In the genomic region with DNA sequence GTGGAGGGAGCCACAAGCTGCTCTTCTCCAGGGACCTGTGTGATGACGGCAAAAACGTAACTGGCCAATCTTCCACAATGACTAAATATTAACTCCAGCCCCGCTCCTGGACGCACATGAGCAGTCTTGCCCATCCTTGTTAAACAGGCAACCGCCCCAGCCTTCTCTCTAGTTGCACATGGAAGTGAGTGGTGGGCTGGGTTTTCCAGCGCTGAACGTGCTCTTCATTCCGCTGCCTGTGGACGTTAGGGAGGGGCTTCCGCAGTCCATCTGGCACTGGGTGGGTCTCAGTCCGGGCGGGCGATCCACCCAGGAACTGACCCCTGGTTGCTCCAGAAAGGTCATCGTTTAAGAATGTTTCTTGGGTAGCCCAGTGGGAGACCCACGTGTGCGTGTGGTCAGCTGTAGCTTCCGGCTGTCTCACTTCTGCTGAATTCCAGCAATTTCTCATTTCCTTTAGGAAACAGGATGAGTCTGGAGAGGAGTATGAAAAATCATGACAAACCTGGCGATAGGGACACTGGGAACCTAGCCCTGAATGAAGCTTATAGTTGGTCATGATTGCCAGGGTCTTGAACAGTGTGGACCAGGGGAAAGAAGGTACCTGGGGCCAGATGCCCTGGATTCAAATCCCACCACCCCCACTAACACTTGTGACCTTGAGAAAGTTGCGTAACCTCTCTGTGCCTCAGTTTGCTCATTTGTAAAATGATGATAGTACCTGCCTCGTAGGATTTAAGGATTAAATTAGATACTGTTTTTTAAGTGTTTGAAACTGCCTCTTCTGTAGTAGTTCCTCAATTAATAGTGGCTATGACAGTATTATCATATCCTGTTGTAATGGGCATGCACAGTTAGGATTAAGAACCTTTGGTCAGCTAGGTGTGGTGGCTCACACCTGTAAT, we compare ENCODE assay signal across 9 cellular contexts.
DNase-seq lines count a peak whose midpoint lies in the region; ATAC-seq and TF ChIP-seq lines count a peak whose summit lies in the region.
"Had no signal": no experiment of that assay in that cellular context is flagged by ENCODE, and none has a peak within 500 bp of the region (broad histone marks: within the 10 kb centered on the region; RNA-seq: fewer than 3 reads in every experiment).

No MANE protein-coding gene starts in this region.

- no peaks in the 10 kb centered on the region for H3K36me3 Mint-ChIP-seq in immature natural killer cell

- no peak for ATAC-seq in HG03159 (IDR thresholded peaks at IDR 0.05; ENCODE audit: unreplicated experiment)
- no peak for ATAC-seq in GM21825 (IDR thresholded peaks at IDR 0.05; ENCODE audit: unreplicated experiment)

- DNase-seq in HFF-Myc (ENCODE audit: extremely low read depth, low read depth) (peak; percentile 92), brain pericyte (ENCODE audit: low read depth, low spot score) (peak; percentile 55), iris pigment epithelial cell (ENCODE audit: low read depth) (peak; percentile 99), stromal cell of bone marrow (ENCODE audit: low read depth) (peak; percentile 89), NCI-H187 (lab: John Stamatoyannopoulos, UW) (no peak), immature natural killer cell (no peak)
- DNase-seq: NCI-H82 had no signal

- peaks cover 0 to 5% of the 10 kb centered on the region in 2 donors for H3K4me1 Mint-ChIP-seq in immature natural killer cell

- no peak overlapping the region for H3K27ac Mint-ChIP-seq in immature natural killer cell

- no peak for TF ChIP-seq CTCF in HFF-Myc (IDR thresholded peaks at IDR 0.05; ENCODE audit: low read depth, low read length, missing control alignments)

- no peaks in the 10 kb centered on the region for H3K27me3 Mint-ChIP-seq in immature natural killer cell (ENCODE audit: low read depth in 3 of 3)

- H3K9me3 Mint-ChIP-seq in immature natural killer cell, result no peaks in the 10 kb centered on the region

- no peak overlapping the region for H3K4me3 ChIP-seq in HFF-Myc (replicated peaks; ENCODE audit: low read depth, low read length)

- no peak overlapping the region for H3K4me3 Mint-ChIP-seq in immature natural killer cell

Comparison
In these comparisons a context has a peak if more than half of its experiments do, and no peak if none do; other contexts are left out.
1. DNase-seq: peak in HFF-Myc (single experiment), brain pericyte (single experiment), iris pigment epithelial cell (single experiment) and stromal cell of bone marrow (single experiment); none in NCI-H187 (0 of 2) and immature natural killer cell (0 of 3).